ENCODE assay signal across 2 cellular contexts in the genomic region with DNA sequence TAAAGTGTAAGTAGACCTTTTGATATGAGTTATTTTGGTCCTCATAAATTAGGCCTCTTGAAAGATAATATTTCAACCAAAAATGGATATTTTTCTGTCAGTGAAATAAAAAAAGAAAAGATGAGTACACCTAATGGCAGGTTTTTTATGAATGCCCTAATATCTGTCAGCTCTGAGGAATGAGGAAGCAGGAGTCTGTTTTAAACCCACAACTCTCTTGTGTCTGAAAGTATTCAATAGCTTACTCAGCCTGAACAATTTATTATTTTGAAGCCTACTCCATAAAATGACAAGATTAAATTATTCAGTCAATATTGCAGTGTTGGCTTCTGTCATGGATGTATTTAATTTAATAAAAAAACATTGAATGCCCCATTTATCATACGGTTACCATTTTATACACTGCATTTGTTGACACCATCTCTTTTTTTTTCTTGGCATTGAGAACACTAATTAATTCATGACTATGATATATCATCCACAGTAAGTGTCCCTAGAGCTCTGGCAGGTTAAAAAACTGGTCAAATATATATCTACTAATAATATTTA.
A peak's percentile ranks its signal among the peaks of the same experiment; 100 is the strongest.
TF ChIP-seq lines count a peak whose summit lies in the region.

No MANE protein-coding gene starts in this region.

TF ChIP-seq in SK-N-SH treated with all-trans-retinoic acid at 6 μM for 48 hours, 23 proteins besides CTCF, POLR2A, EP300 and RAD21 (continued from another document):
- TF ChIP-seq, protein P1, sequence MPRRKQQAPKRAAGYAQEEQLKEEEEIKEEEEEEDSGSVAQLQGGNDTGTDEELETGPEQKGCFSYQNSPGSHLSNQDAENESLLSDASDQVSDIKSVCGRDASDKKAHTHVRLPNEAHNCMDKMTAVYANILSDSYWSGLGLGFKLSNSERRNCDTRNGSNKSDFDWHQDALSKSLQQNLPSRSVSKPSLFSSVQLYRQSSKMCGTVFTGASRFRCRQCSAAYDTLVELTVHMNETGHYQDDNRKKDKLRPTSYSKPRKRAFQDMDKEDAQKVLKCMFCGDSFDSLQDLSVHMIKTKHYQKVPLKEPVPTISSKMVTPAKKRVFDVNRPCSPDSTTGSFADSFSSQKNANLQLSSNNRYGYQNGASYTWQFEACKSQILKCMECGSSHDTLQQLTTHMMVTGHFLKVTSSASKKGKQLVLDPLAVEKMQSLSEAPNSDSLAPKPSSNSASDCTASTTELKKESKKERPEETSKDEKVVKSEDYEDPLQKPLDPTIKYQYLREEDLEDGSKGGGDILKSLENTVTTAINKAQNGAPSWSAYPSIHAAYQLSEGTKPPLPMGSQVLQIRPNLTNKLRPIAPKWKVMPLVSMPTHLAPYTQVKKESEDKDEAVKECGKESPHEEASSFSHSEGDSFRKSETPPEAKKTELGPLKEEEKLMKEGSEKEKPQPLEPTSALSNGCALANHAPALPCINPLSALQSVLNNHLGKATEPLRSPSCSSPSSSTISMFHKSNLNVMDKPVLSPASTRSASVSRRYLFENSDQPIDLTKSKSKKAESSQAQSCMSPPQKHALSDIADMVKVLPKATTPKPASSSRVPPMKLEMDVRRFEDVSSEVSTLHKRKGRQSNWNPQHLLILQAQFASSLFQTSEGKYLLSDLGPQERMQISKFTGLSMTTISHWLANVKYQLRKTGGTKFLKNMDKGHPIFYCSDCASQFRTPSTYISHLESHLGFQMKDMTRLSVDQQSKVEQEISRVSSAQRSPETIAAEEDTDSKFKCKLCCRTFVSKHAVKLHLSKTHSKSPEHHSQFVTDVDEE (CRISPR knock-in tag; IDR thresholded peaks at IDR 0.05) = no peak
- TF ChIP-seq GLIS3 (CRISPR knock-in tag; IDR thresholded peaks at IDR 0.05) (no peak), RARB (CRISPR knock-in tag; IDR thresholded peaks at IDR 0.05) (no peak), ZNF8 (CRISPR knock-in tag; IDR thresholded peaks at IDR 0.05) (no peak), BACH2 (CRISPR knock-in tag; IDR thresholded peaks at IDR 0.05; ENCODE audit: borderline replicate concordance) (no peak), ZNF70 (CRISPR knock-in tag; IDR thresholded peaks at IDR 0.05) (no peak), ZNF565 (CRISPR knock-in tag; conservative IDR thresholded peaks at IDR 0.05; ENCODE audit: low read depth) (no peak), ZFP30 (CRISPR knock-in tag; IDR thresholded peaks at IDR 0.05) (no peak), TOX (CRISPR knock-in tag; IDR thresholded peaks at IDR 0.05; ENCODE audit: borderline replicate concordance) (no peak), ZFP3 (CRISPR knock-in tag; IDR thresholded peaks at IDR 0.05) (no peak)
- TF ChIP-seq, protein P2, sequence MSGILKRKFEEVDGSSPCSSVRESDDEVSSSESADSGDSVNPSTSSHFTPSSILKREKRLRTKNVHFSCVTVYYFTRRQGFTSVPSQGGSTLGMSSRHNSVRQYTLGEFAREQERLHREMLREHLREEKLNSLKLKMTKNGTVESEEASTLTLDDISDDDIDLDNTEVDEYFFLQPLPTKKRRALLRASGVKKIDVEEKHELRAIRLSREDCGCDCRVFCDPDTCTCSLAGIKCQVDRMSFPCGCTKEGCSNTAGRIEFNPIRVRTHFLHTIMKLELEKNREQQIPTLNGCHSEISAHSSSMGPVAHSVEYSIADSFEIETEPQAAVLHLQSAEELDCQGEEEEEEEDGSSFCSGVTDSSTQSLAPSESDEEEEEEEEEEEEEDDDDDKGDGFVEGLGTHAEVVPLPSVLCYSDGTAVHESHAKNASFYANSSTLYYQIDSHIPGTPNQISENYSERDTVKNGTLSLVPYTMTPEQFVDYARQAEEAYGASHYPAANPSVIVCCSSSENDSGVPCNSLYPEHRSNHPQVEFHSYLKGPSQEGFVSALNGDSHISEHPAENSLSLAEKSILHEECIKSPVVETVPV (CRISPR knock-in tag; IDR thresholded peaks at IDR 0.05) = no peak
- TF ChIP-seq, protein P3, sequence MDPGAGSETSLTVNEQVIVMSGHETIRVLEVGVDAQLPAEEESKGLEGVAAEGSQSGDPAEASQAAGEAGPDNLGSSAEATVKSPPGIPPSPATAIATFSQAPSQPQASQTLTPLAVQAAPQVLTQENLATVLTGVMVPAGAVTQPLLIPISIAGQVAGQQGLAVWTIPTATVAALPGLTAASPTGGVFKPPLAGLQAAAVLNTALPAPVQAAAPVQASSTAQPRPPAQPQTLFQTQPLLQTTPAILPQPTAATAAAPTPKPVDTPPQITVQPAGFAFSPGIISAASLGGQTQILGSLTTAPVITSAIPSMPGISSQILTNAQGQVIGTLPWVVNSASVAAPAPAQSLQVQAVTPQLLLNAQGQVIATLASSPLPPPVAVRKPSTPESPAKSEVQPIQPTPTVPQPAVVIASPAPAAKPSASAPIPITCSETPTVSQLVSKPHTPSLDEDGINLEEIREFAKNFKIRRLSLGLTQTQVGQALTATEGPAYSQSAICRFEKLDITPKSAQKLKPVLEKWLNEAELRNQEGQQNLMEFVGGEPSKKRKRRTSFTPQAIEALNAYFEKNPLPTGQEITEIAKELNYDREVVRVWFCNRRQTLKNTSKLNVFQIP (CRISPR knock-in tag; IDR thresholded peaks at IDR 0.05; ENCODE audit: borderline replicate concordance, low read depth) = no peak
- TF ChIP-seq, protein P4, sequence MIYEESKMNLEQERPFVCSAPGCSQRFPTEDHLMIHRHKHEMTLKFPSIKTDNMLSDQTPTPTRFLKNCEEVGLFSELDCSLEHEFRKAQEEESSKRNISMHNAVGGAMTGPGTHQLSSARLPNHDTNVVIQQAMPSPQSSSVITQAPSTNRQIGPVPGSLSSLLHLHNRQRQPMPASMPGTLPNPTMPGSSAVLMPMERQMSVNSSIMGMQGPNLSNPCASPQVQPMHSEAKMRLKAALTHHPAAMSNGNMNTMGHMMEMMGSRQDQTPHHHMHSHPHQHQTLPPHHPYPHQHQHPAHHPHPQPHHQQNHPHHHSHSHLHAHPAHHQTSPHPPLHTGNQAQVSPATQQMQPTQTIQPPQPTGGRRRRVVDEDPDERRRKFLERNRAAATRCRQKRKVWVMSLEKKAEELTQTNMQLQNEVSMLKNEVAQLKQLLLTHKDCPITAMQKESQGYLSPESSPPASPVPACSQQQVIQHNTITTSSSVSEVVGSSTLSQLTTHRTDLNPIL (CRISPR knock-in tag; IDR thresholded peaks at IDR 0.05; ENCODE audit: low read depth) = peak; percentile 64; the same call in 1 of the 2 replicates

TF ChIP-seq in SK-N-SH, 30 proteins besides CTCF, POLR2A, EP300 and RAD21 (continued from another document):
- TF ChIP-seq, protein P5, sequence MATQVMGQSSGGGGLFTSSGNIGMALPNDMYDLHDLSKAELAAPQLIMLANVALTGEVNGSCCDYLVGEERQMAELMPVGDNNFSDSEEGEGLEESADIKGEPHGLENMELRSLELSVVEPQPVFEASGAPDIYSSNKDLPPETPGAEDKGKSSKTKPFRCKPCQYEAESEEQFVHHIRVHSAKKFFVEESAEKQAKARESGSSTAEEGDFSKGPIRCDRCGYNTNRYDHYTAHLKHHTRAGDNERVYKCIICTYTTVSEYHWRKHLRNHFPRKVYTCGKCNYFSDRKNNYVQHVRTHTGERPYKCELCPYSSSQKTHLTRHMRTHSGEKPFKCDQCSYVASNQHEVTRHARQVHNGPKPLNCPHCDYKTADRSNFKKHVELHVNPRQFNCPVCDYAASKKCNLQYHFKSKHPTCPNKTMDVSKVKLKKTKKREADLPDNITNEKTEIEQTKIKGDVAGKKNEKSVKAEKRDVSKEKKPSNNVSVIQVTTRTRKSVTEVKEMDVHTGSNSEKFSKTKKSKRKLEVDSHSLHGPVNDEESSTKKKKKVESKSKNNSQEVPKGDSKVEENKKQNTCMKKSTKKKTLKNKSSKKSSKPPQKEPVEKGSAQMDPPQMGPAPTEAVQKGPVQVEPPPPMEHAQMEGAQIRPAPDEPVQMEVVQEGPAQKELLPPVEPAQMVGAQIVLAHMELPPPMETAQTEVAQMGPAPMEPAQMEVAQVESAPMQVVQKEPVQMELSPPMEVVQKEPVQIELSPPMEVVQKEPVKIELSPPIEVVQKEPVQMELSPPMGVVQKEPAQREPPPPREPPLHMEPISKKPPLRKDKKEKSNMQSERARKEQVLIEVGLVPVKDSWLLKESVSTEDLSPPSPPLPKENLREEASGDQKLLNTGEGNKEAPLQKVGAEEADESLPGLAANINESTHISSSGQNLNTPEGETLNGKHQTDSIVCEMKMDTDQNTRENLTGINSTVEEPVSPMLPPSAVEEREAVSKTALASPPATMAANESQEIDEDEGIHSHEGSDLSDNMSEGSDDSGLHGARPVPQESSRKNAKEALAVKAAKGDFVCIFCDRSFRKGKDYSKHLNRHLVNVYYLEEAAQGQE (IDR thresholded peaks at IDR 0.05; ENCODE audit: low read depth, low read length) = no peak
- TF ChIP-seq, protein P6, sequence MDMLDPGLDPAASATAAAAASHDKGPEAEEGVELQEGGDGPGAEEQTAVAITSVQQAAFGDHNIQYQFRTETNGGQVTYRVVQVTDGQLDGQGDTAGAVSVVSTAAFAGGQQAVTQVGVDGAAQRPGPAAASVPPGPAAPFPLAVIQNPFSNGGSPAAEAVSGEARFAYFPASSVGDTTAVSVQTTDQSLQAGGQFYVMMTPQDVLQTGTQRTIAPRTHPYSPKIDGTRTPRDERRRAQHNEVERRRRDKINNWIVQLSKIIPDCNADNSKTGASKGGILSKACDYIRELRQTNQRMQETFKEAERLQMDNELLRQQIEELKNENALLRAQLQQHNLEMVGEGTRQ (IDR thresholded peaks at IDR 0.05; ENCODE audit: borderline replicate concordance, low read depth, low read length) = no peak
- TF ChIP-seq SMC3 (IDR thresholded peaks at IDR 0.05; ENCODE audit: low read depth, low read length) = no peak
- no peak for TF ChIP-seq FOSL2 (IDR thresholded peaks at IDR 0.05; ENCODE audit: borderline replicate concordance, low read depth)
- TF ChIP-seq NFIC (IDR thresholded peaks at IDR 0.05; ENCODE audit: borderline replicate concordance) = no peak
- TF ChIP-seq CHD2 (IDR thresholded peaks at IDR 0.05; ENCODE audit: low read length, partially characterized antibody) = no peak
- TF ChIP-seq, protein P7, sequence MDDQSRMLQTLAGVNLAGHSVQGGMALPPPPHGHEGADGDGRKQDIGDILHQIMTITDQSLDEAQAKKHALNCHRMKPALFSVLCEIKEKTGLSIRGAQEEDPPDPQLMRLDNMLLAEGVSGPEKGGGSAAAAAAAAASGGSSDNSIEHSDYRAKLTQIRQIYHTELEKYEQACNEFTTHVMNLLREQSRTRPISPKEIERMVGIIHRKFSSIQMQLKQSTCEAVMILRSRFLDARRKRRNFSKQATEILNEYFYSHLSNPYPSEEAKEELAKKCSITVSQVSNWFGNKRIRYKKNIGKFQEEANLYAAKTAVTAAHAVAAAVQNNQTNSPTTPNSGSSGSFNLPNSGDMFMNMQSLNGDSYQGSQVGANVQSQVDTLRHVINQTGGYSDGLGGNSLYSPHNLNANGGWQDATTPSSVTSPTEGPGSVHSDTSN (IDR thresholded peaks at IDR 0.05) = no peak
- TF ChIP-seq RXRA (IDR thresholded peaks at IDR 0.05; ENCODE audit: borderline replicate concordance, low read depth) = no peak
